ENCODE assay signal across 8 cellular contexts in genomic region chr4:101347557-101348366, GRCh38. TPM values are rescaled to one million over a fixed set of nuclear protein-coding genes. Genes with fewer than 3 reads are reported as not detected.
DNase-seq lines count a peak whose midpoint lies in the region; ATAC-seq and TF ChIP-seq lines count a peak whose summit lies in the region.

No MANE protein-coding gene starts in this region.

- TF ChIP-seq CTCF in fibroblast of mammary gland (conservative IDR thresholded peaks at IDR 0.05; ENCODE audit: control insufficient read depth, insufficient read depth, low read depth, low read length): no peak

- peaks cover 5% of the 10 kb centered on the region for H3K27me3 Mint-ChIP-seq in activated T-helper 17 cell treated with anti-CD3 and anti-CD28 coated beads, Interleukin-2, amount 50 U/mL, for 72 hours
- peaks cover 6 to 21% (median 8%) of the 10 kb centered on the region in 5 donors for H3K27me3 Mint-ChIP-seq in naive thymus-derived CD8-positive, alpha-beta T cell
- no peaks in the 10 kb centered on the region for H3K27me3 Mint-ChIP-seq in stimulated activated naive B cell treated with anti-CD40 and anti-IgM and Interleukin-4, amounts not matched to agents 10 μg/mL and 1 μg/mL and 100 μg/mL, for 72 hours

- POLR2A ChIA-PET in naive thymus-derived CD8-positive, alpha-beta T cell (lab: Charles Lee): interaction anchor here (0.6 to 2.7 kb wide), 8 partner anchors 10 to 1480 kb away, joined by 3 to 17 read pairs (median 4); partner anchors contain the start of gene UBE2D3

- H3K36me3 Mint-ChIP-seq in activated T-helper 17 cell treated with anti-CD3 and anti-CD28 coated beads, Interleukin-2, amount 50 U/mL, for 72 hours (ENCODE audit: low read depth): no peaks in the 10 kb centered on the region
- H3K36me3 Mint-ChIP-seq in naive thymus-derived CD8-positive, alpha-beta T cell: no peaks in the 10 kb centered on the region
- peaks cover 0 to 5% of the 10 kb centered on the region in 2 donors for H3K36me3 Mint-ChIP-seq in stimulated activated naive B cell treated with anti-CD40 and anti-IgM and Interleukin-4, amounts not matched to agents 10 μg/mL and 1 μg/mL and 100 μg/mL, for 72 hours

- peaks cover 14% of the 10 kb centered on the region for H3K4me1 Mint-ChIP-seq in activated T-helper 17 cell treated with anti-CD3 and anti-CD28 coated beads, Interleukin-2, amount 50 U/mL, for 72 hours
- H3K4me1 Mint-ChIP-seq in naive thymus-derived CD8-positive, alpha-beta T cell: peaks cover 12 to 38% (median 33%) of the 10 kb centered on the region in 4 donors
- H3K4me1 Mint-ChIP-seq in stimulated activated naive B cell treated with anti-CD40 and anti-IgM and Interleukin-4, amounts not matched to agents 10 μg/mL and 1 μg/mL and 100 μg/mL, for 72 hours: peaks cover 18 to 41% of the 10 kb centered on the region in 2 donors

- peak overlapping the region; percentile 85 for H3K4me3 ChIP-seq in fibroblast of mammary gland (ENCODE audit: control insufficient read depth, low read depth, low read length)

- DNase-seq in Daoy (ENCODE audit: low read depth): peak; percentile 92
- DNase-seq in GOT3 (lab: John Stamatoyannopoulos, UW): peak; percentile 63
- DNase-seq in LHCN-M2 (ENCODE audit: low read depth): peak; percentile 96
- peak; percentile 91 for DNase-seq in RKO (ENCODE audit: low spot score)
- peak; percentile 94 for DNase-seq in fibroblast of mammary gland (ENCODE audit: low read depth)
- peak; percentile 96 to 100 (median 98) for DNase-seq in naive thymus-derived CD8-positive, alpha-beta T cell
- DNase-seq in stimulated activated naive B cell treated with anti-CD40 and anti-IgM and Interleukin-4, amounts not matched to agents 10 μg/mL and 1 μg/mL and 100 μg/mL, for 72 hours: peak; percentile 97

- H3K27ac Mint-ChIP-seq in activated T-helper 17 cell treated with anti-CD3 and anti-CD28 coated beads, Interleukin-2, amount 50 U/mL, for 72 hours: peak overlapping the region; percentile 94
- peak overlapping the region; percentile 87 to 97 (median 94) for H3K27ac Mint-ChIP-seq in naive thymus-derived CD8-positive, alpha-beta T cell
- peak overlapping the region; percentile 98 for H3K27ac Mint-ChIP-seq in stimulated activated naive B cell treated with anti-CD40 and anti-IgM and Interleukin-4, amounts not matched to agents 10 μg/mL and 1 μg/mL and 100 μg/mL, for 72 hours

- ATAC-seq in activated T-helper 17 cell treated with anti-CD3 and anti-CD28 coated beads, Interleukin-2, amount 50 U/mL, for 72 hours (replicated peaks): peak; percentile 91
- ATAC-seq in naive thymus-derived CD8-positive, alpha-beta T cell: peak; percentile 77 to 82
- peak; percentile 80 to 83 for ATAC-seq in stimulated activated naive B cell treated with anti-CD40 and anti-IgM and Interleukin-4, amounts not matched to agents 10 μg/mL and 1 μg/mL and 100 μg/mL, for 72 hours (replicated peaks)

- peak overlapping the region; percentile 99 for H3K4me3 Mint-ChIP-seq in activated T-helper 17 cell treated with anti-CD3 and anti-CD28 coated beads, Interleukin-2, amount 50 U/mL, for 72 hours
- H3K4me3 Mint-ChIP-seq in naive thymus-derived CD8-positive, alpha-beta T cell: peak overlapping the region; percentile 94 to 99 (median 97)
- peak overlapping the region; percentile 95 to 98 for H3K4me3 Mint-ChIP-seq in stimulated activated naive B cell treated with anti-CD40 and anti-IgM and Interleukin-4, amounts not matched to agents 10 μg/mL and 1 μg/mL and 100 μg/mL, for 72 hours

- no peaks in the 10 kb centered on the region for H3K9me3 Mint-ChIP-seq in activated T-helper 17 cell treated with anti-CD3 and anti-CD28 coated beads, Interleukin-2, amount 50 U/mL, for 72 hours
- H3K9me3 Mint-ChIP-seq in naive thymus-derived CD8-positive, alpha-beta T cell: no peaks in the 10 kb centered on the region
- no peaks in the 10 kb centered on the region for H3K9me3 Mint-ChIP-seq in stimulated activated naive B cell treated with anti-CD40 and anti-IgM and Interleukin-4, amounts not matched to agents 10 μg/mL and 1 μg/mL and 100 μg/mL, for 72 hours

RNA-seq across cellular contexts. Expression of gene PPP3CA, which starts 0.4 kb away (rescaled TPM):
- 10.1 and 11.1 TPM in 2 replicates for total RNA-seq in Daoy (2014; rRNA removed; shearing (Covaris generic))
- total RNA-seq in LHCN-M2 (2014; rRNA removed): 34.4 and 36.1 TPM in 2 replicates
- 15.8 TPM for polyA plus RNA-seq in LHCN-M2 (2012)
- total RNA-seq in activated T-helper 17 cell treated with anti-CD3 and anti-CD28 coated beads, Interleukin-2, amount 50 U/mL, for 72 hours: 10 to 100 TPM; 14.6 to 20.5 TPM
- 10 to 100 TPM; 22.8 to 23.7 TPM for total RNA-seq in naive thymus-derived CD8-positive, alpha-beta T cell
- polyA plus RNA-seq in naive thymus-derived CD8-positive, alpha-beta T cell: 1 to 10 TPM; 2.8 to 7.4 (median 6.1) TPM

Comparison
In these comparisons a context has a peak if more than half of its experiments do, and no peak if none do; other contexts are left out.
1. Peak in every context shown above with its lines: DNase-seq, ATAC-seq and H3K4me3 ChIP-seq.